Comparison of ENCODE assay signal across 18 cellular contexts in genomic region chr15:82143390-82144047, GRCh38.
"Had no signal": no experiment of that assay in that cellular context is flagged by ENCODE, and none has a peak within 500 bp of the region (broad histone marks: within the 10 kb centered on the region; RNA-seq: fewer than 3 reads in every experiment).

No MANE protein-coding gene starts in this region.

- H3K4me3 ChIP-seq: dorsolateral prefrontal cortex, heart right ventricle, left lung, lower lobe of right lung, sigmoid colon, skin epidermis had no signal

- H3K4me3 Mint-ChIP-seq: memory B cell, mesothelial cell of epicardium, natural killer cell, neural crest cell, type B pancreatic cell had no signal

- H3K9me3 Mint-ChIP-seq: memory B cell, mesothelial cell of epicardium, natural killer cell, neural crest cell, type B pancreatic cell had no signal

- ATAC-seq: esophagus mucosa, left lung, lower lobe of right lung, natural killer cell had no signal

- H3K27ac ChIP-seq: dorsolateral prefrontal cortex, heart right ventricle, left lung, lower lobe of right lung, sigmoid colon, skin epidermis had no signal

- H3K27me3 Mint-ChIP-seq: memory B cell, type B pancreatic cell had no signal

- H3K36me3 Mint-ChIP-seq: natural killer cell had no signal

- H3K4me1 Mint-ChIP-seq: natural killer cell had no signal

- H3K9me3 ChIP-seq: heart right ventricle, left lung, lower lobe of right lung, sigmoid colon had no signal

- DNase-seq: cortex of kidney; dorsolateral prefrontal cortex; effector CD8-positive, alpha-beta T cell; heart right ventricle; islet precursor cell; left lung; lower lobe of right lung; natural killer cell; posterior cingulate gyrus; sigmoid colon; stimulated activated CD4-positive, alpha-beta T cell treated with anti-CD3 and anti-CD28 coated beads, Interleukin-12 subunit alpha, Interleukin-12 subunit beta, amount 100 ng/mL, for 4 hours; stimulated activated naive CD4-positive, alpha-beta T cell had no signal

- H3K27ac Mint-ChIP-seq: memory B cell, natural killer cell, type B pancreatic cell had no signal

- H3K27me3 ChIP-seq: dorsolateral prefrontal cortex, heart right ventricle, left lung, sigmoid colon had no signal
